ENCODE assay signal across 8 cellular contexts in genomic region chr2:96763511-96764252, GRCh38. TPM values are rescaled to one million over a fixed set of nuclear protein-coding genes. Genes with fewer than 3 reads are reported as not detected.
DNase-seq lines count a peak whose midpoint lies in the region; ATAC-seq and TF ChIP-seq lines count a peak whose summit lies in the region.

No MANE protein-coding gene starts in this region.

- no peak for ATAC-seq in GM21723 (IDR thresholded peaks at IDR 0.05; ENCODE audit: unreplicated experiment)

- H3K27me3 Mint-ChIP-seq in type B pancreatic cell = no peaks in the 10 kb centered on the region

- 41% methylated on average over 5 of the region's 7 CpGs for WGBS in mesenchymal stem cell

- H3K36me3 Mint-ChIP-seq in type B pancreatic cell = peaks cover 10% of the 10 kb centered on the region

- peak; percentile 68 for TF ChIP-seq CTCF in type B pancreatic cell (conservative IDR thresholded peaks at IDR 0.05)

- no peak overlapping the region for H3K23ac ChIP-seq in mesenchymal stem cell (ENCODE audit: low read length in 2 of 2)

- no peak overlapping the region for H2BK12ac ChIP-seq in mesenchymal stem cell (ENCODE audit: low read length in 2 of 2)

- H3K9me3 ChIP-seq in NT2/D1 (ENCODE audit: insufficient read depth, low read length) (no peaks in the 10 kb centered on the region), mesenchymal stem cell (ENCODE audit: control insufficient read depth, low read length) (no peaks in the 10 kb centered on the region)

- H3K4me2 ChIP-seq in mesenchymal stem cell (ENCODE audit: low read length, poor library complexity, severe bottlenecking) = peak overlapping the region; percentile 52

- H2BK120ac ChIP-seq in mesenchymal stem cell (ENCODE audit: low read depth, low read length) = no peak overlapping the region

- peaks cover 68% of the 10 kb centered on the region for H3K4me1 Mint-ChIP-seq in type B pancreatic cell (ENCODE audit: unreplicated experiment)

- H4K91ac ChIP-seq in mesenchymal stem cell (ENCODE audit: low read length) = no peak overlapping the region

- H3K9ac ChIP-seq in NT2/D1 (ENCODE audit: insufficient read length, low read depth) = peak overlapping the region; percentile 66
- peak overlapping the region; percentile 58 for H3K9ac ChIP-seq in mesenchymal stem cell (ENCODE audit: low read length)

- peak overlapping the region in 1 of 2 experiments; percentile 17 for H3K4ac ChIP-seq in mesenchymal stem cell (ENCODE audit: low read depth in 1 of 2, low read length in 2 of 2)

- peak overlapping the region; percentile 81 for H3K4me3 ChIP-seq in NT2/D1 (ENCODE audit: insufficient read length, low read depth)
- peak overlapping the region in 1 of 2 experiments; percentile 94 for H3K4me3 ChIP-seq in mesenchymal stem cell (ENCODE audit: insufficient read depth in 1 of 2, low read depth in 1 of 2, low read length in 2 of 2)

- peak overlapping the region; percentile 72 for H3K27ac Mint-ChIP-seq in type B pancreatic cell

- H3K18ac ChIP-seq in mesenchymal stem cell (ENCODE audit: low read depth in 1 of 2, low read length in 2 of 2) = no peak overlapping the region

- no peak overlapping the region for H3K14ac ChIP-seq in mesenchymal stem cell (ENCODE audit: low read length in 2 of 2)

- H2BK5ac ChIP-seq in mesenchymal stem cell (ENCODE audit: low read depth, low read length, poor library complexity, severe bottlenecking) = no peak overlapping the region

- H4K8ac ChIP-seq in mesenchymal stem cell (ENCODE audit: low read length) = peak overlapping the region; percentile 12

- H3K36me3 ChIP-seq in NT2/D1 (ENCODE audit: insufficient read depth, insufficient read length, low read length) = no peaks in the 10 kb centered on the region
- H3K36me3 ChIP-seq in mesenchymal stem cell (ENCODE audit: control insufficient read depth in 1 of 2, insufficient read depth in 2 of 2, low read depth in 1 of 2, low read length in 2 of 2) = peaks cover 0 to 3% of the 10 kb centered on the region in 2 experiments

- H3K79me1 ChIP-seq in mesenchymal stem cell (replicated peaks; ENCODE audit: low read length, poor library complexity, severe bottlenecking) = peaks cover 32% of the 10 kb centered on the region

- DNase-seq in 8988T = peak; percentile 82
- peak; percentile 34 for DNase-seq in EL
- DNase-seq in NT2/D1 (ENCODE audit: low read depth, low spot score) = no peak
- peak; percentile 61 for DNase-seq in cerebellar cortex (ENCODE audit: low spot score)
- DNase-seq in mesenchymal stem cell = peak; percentile 26
- no peak for DNase-seq in type B pancreatic cell (ENCODE audit: extremely low spot score, unreplicated experiment)
- no peak for DNase-seq in GF-D8 (lab: John Stamatoyannopoulos, UW)

- H2AFZ ChIP-seq in mesenchymal stem cell (ENCODE audit: low read depth, low read length) = no peak overlapping the region

- H3K4me1 ChIP-seq in NT2/D1 (ENCODE audit: insufficient read depth, insufficient read length) = peaks cover 9% of the 10 kb centered on the region
- H3K4me1 ChIP-seq in mesenchymal stem cell (ENCODE audit: control insufficient read depth, insufficient read depth, low read depth, low read length) = peaks cover 38% of the 10 kb centered on the region

- peak overlapping the region; percentile 89 for H3K4me3 Mint-ChIP-seq in type B pancreatic cell

- H3K27me3 ChIP-seq in NT2/D1 (ENCODE audit: insufficient read depth, insufficient read length) (no peaks in the 10 kb centered on the region), mesenchymal stem cell (ENCODE audit: control insufficient read depth in 1 of 2, insufficient read depth in 1 of 2, low read length in 2 of 2) (no peaks in the 10 kb centered on the region)

- H3K27ac ChIP-seq in mesenchymal stem cell (ENCODE audit: low read length, poor library complexity, severe bottlenecking) = no peak overlapping the region

- H3K9me3 Mint-ChIP-seq in type B pancreatic cell = no peaks in the 10 kb centered on the region

- H2BK15ac ChIP-seq in mesenchymal stem cell (ENCODE audit: low read depth, poor library complexity, severe bottlenecking) = no peak overlapping the region

- no peak overlapping the region for H2AK5ac ChIP-seq in mesenchymal stem cell (ENCODE audit: low read length, severe bottlenecking)

RNA-seq across cellular contexts. Expression of gene CNNM4, which starts 3.0 kb away (rescaled TPM):
- polyA plus RNA-seq in mesenchymal stem cell (2013, experiment 1 of 2) = 5.8 TPM
- polyA plus RNA-seq in mesenchymal stem cell (2013, experiment 2 of 2) = 6.0 TPM
- total RNA-seq in type B pancreatic cell (ENCODE audit: low replicate concordance) = 14.0 and 17.7 TPM in 2 replicates

RNA-seq across cellular contexts. Expression of gene LMAN2L, which starts 23.8 kb away (rescaled TPM):
- 18.5 TPM for polyA plus RNA-seq in mesenchymal stem cell (2013, experiment 1 of 2)
- 19.6 TPM for polyA plus RNA-seq in mesenchymal stem cell (2013, experiment 2 of 2)
- 31.3 and 31.9 TPM in 2 replicates for total RNA-seq in type B pancreatic cell (ENCODE audit: low replicate concordance)

RNA-seq across cellular contexts. Expression of gene CNNM3, which starts 52.4 kb away (rescaled TPM):
- polyA plus RNA-seq in mesenchymal stem cell (2013, experiment 1 of 2) = 3.8 TPM
- 3.8 TPM for polyA plus RNA-seq in mesenchymal stem cell (2013, experiment 2 of 2)
- total RNA-seq in type B pancreatic cell (ENCODE audit: low replicate concordance) = 28.3 and 30.8 TPM in 2 replicates

Comparison
In these comparisons a context has a peak if more than half of its experiments do, and no peak if none do; other contexts are left out.
1. DNase-seq: peak in 8988T (single experiment), EL (single experiment), cerebellar cortex (single experiment) and mesenchymal stem cell (single experiment); none in NT2/D1 (single experiment), type B pancreatic cell (single experiment) and GF-D8 (single experiment).